17 cellular contexts compared by ENCODE assay signal in genomic region chr4:20383283-20383682, GRCh38.
DNase-seq lines count a peak whose midpoint lies in the region; ATAC-seq and TF ChIP-seq lines count a peak whose summit lies in the region.
"Had no signal": no experiment of that assay in that cellular context is flagged by ENCODE, and none has a peak within 500 bp of the region (broad histone marks: within the 10 kb centered on the region; RNA-seq: fewer than 3 reads in every experiment).

No MANE protein-coding gene starts in this region.

- no peaks in the 10 kb centered on the region for H3K36me3 ChIP-seq in PC-3 (ENCODE audit: low read depth, low read length)

- no peaks in the 10 kb centered on the region for H3K27me3 Mint-ChIP-seq in effector memory CD8-positive, alpha-beta T cell

- H3K4me2 ChIP-seq in PC-3 (ENCODE audit: low read length), result no peak overlapping the region
- H3K4me2 ChIP-seq: GM23338 had no signal

- no peak overlapping the region for H3K9ac ChIP-seq in PC-3 (ENCODE audit: low read length)

- no peak for TF ChIP-seq CTCF in PC-3 (conservative IDR thresholded peaks at IDR 0.05; ENCODE audit: low read depth, low read length)

- CTCF ChIA-PET in PC-3 (lab: Charles Lee), result no interaction called here

- H3F3A ChIP-seq in PC-3 (ENCODE audit: low read length, unreplicated experiment), result no peaks in the 10 kb centered on the region

- no peak overlapping the region for H3K4me3 Mint-ChIP-seq in effector memory CD8-positive, alpha-beta T cell
- H3K4me3 Mint-ChIP-seq: CD4-positive, alpha-beta memory T cell; GM23338; H9 had no signal

- H3K27ac Mint-ChIP-seq in effector memory CD8-positive, alpha-beta T cell, result no peak overlapping the region
- H3K27ac Mint-ChIP-seq: CD4-positive, alpha-beta memory T cell; GM23338; H9 had no signal

- H3K9me2 ChIP-seq in PC-3 (replicated peaks; ENCODE audit: low read length), result no peaks in the 10 kb centered on the region

- H3K9me3 ChIP-seq in PC-3 (ENCODE audit: low read length), result no peaks in the 10 kb centered on the region

- H3K4me1 Mint-ChIP-seq in effector memory CD8-positive, alpha-beta T cell (ENCODE audit: low read depth in 2 of 2), result no peaks in the 10 kb centered on the region
- H3K4me1 Mint-ChIP-seq: CD4-positive, alpha-beta memory T cell had no signal

- H3K4me3 ChIP-seq in PC-3 (ENCODE audit: low read length), result no peak overlapping the region
- H3K4me3 ChIP-seq: GM12878, GM23338 had no signal

- no peaks in the 10 kb centered on the region for H3K36me3 Mint-ChIP-seq in effector memory CD8-positive, alpha-beta T cell (ENCODE audit: insufficient read depth)
- H3K36me3 Mint-ChIP-seq: CD4-positive, alpha-beta memory T cell had no signal

- H3K27ac ChIP-seq in PC-3 (ENCODE audit: low read length), result no peak overlapping the region

- no peaks in the 10 kb centered on the region for H3K79me2 ChIP-seq in PC-3 (ENCODE audit: low read length)

- H3K4me1 ChIP-seq in PC-3 (ENCODE audit: insufficient read depth, low read length), result no peaks in the 10 kb centered on the region

- H2AFZ ChIP-seq in PC-3 (ENCODE audit: low read length), result no peak overlapping the region
- H2AFZ ChIP-seq: GM23338 had no signal

- peak; percentile 30 for DNase-seq in PC-3
- DNase-seq in kidney tubule cell (ENCODE audit: low spot score), result peak; percentile 13
- no peak for DNase-seq in occipital lobe (lab: John Stamatoyannopoulos, UW)
- no peak for DNase-seq in effector memory CD8-positive, alpha-beta T cell
- DNase-seq in stimulated activated naive CD4-positive, alpha-beta T cell (lab: John Stamatoyannopoulos, UW), result no peak
- DNase-seq: C1 segment of cervical spinal cord; Calu3; CD4-positive, alpha-beta memory T cell; COR-L47; DMS79; EL; GDM1; H9 had no signal

- POLR2A ChIA-PET in PC-3 (lab: Charles Lee; ENCODE audit: unreplicated experiment), result no interaction called here

- ATAC-seq in GM18519 (IDR thresholded peaks at IDR 0.05; ENCODE audit: low FRiP score, unreplicated experiment) (peak; percentile 38), PC-3 (no peak)
- ATAC-seq in effector memory CD8-positive, alpha-beta T cell (replicated peaks), result no peak
- ATAC-seq: GM12878, GM23338, HCT116 had no signal

- no TSS peak for BruUV-seq in PC-3 (replicated peaks; lab: Mats Ljungman, UMichigan)

- no peaks in the 10 kb centered on the region for H4K20me1 ChIP-seq in PC-3 (ENCODE audit: low read length)

- no peaks in the 10 kb centered on the region for H3K27me3 ChIP-seq in PC-3 (ENCODE audit: low read length)

- intact Hi-C loops in PC-3 (cut with micrococcal nuclease), result no loop called here

- H3K9me3 Mint-ChIP-seq in effector memory CD8-positive, alpha-beta T cell, result peaks cover 0 to 1% of the 10 kb centered on the region in 2 donors
- H3K9me3 Mint-ChIP-seq: GM23338, H9 had no signal

Comparison
In these comparisons a context has a peak if more than half of its experiments do, and no peak if none do; other contexts are left out.
1. DNase-seq: peak in PC-3 (single experiment) and kidney tubule cell (single experiment); none in occipital lobe (single experiment), effector memory CD8-positive, alpha-beta T cell (0 of 3) and stimulated activated naive CD4-positive, alpha-beta T cell (0 of 6).